ENCODE assay signal across 20 cellular contexts in genomic region chrX:10044021-10044420, GRCh38.
DNase-seq lines count a peak whose midpoint lies in the region; ATAC-seq, FAIRE-seq and TF ChIP-seq lines count a peak whose summit lies in the region.
"Had no signal": no experiment of that assay in that cellular context is flagged by ENCODE, and none has a peak within 500 bp of the region (broad histone marks: within the 10 kb centered on the region; RNA-seq: fewer than 3 reads in every experiment).

No MANE protein-coding gene starts in this region.

- H3K4me3 ChIP-seq in left ventricle myocardium inferior, result no peak overlapping the region
- no peak overlapping the region for H3K4me3 ChIP-seq in esophagus (ENCODE audit: low read depth in 1 of 2, low read length in 2 of 2)
- H3K4me3 ChIP-seq in trophoblast cell (ENCODE audit: low read depth, low read length), result no peak overlapping the region
- H3K4me3 ChIP-seq in suprapubic skin, result no peak overlapping the region
- H3K4me3 ChIP-seq: A549, GM23248 had no signal

- H3K79me1 ChIP-seq in trophoblast cell (ENCODE audit: low read length), result peaks cover 14% of the 10 kb centered on the region

- no peaks in the 10 kb centered on the region for H3K36me3 ChIP-seq in left ventricle myocardium inferior
- H3K36me3 ChIP-seq in esophagus (ENCODE audit: control insufficient read depth in 2 of 2, insufficient read depth in 2 of 2, low read length in 1 of 2), result no peaks in the 10 kb centered on the region
- peaks cover 0 to 2% of the 10 kb centered on the region in 2 experiments for H3K36me3 ChIP-seq in trophoblast cell (ENCODE audit: control insufficient read depth in 1 of 2, insufficient read depth in 2 of 2, low read length in 2 of 2)
- no peaks in the 10 kb centered on the region for H3K36me3 ChIP-seq in suprapubic skin

- H3K36me3 Mint-ChIP-seq in CD14-positive monocyte, result no peaks in the 10 kb centered on the region
- H3K36me3 Mint-ChIP-seq: CD8-positive, alpha-beta T cell; IgD-negative memory B cell had no signal

- H3K9me3 ChIP-seq in left ventricle myocardium inferior (replicated peaks) (no peaks in the 10 kb centered on the region), esophagus (ENCODE audit: control insufficient read depth in 2 of 2, insufficient read depth in 1 of 2, low read depth in 1 of 2, low read length in 1 of 2) (no peaks in the 10 kb centered on the region), trophoblast cell (ENCODE audit: insufficient read depth, low read depth, low read length) (no peaks in the 10 kb centered on the region), suprapubic skin (no peaks in the 10 kb centered on the region)
- H3K9me3 ChIP-seq: A549, Caco-2 had no signal

- H2BK5ac ChIP-seq in trophoblast cell (ENCODE audit: low read depth, low read length, poor library complexity), result peak overlapping the region; percentile 56

- peak overlapping the region; percentile 93 for H2BK12ac ChIP-seq in trophoblast cell (ENCODE audit: low read length)

- no peak overlapping the region for H3K27ac Mint-ChIP-seq in CD14-positive monocyte
- H3K27ac Mint-ChIP-seq: CD8-positive, alpha-beta T cell; IgD-negative memory B cell had no signal

- peaks cover 0 to 5% (median 0%) of the 10 kb centered on the region in 7 donors for H3K9me3 Mint-ChIP-seq in CD14-positive monocyte
- H3K9me3 Mint-ChIP-seq: CD8-positive, alpha-beta T cell; IgD-negative memory B cell had no signal

- H3K27me3 ChIP-seq in left ventricle myocardium inferior (ENCODE audit: low read depth) (no peaks in the 10 kb centered on the region), esophagus (ENCODE audit: control insufficient read depth in 1 of 2, insufficient read depth in 2 of 2, low read length in 2 of 2) (no peaks in the 10 kb centered on the region), trophoblast cell (ENCODE audit: insufficient read depth, low read length) (no peaks in the 10 kb centered on the region), suprapubic skin (no peaks in the 10 kb centered on the region)

- H3K27ac ChIP-seq in left ventricle myocardium inferior (replicated peaks), result peak overlapping the region; percentile 87
- peak overlapping the region; percentile 71 to 77 for H3K27ac ChIP-seq in esophagus (ENCODE audit: low read depth in 2 of 2, low read length in 1 of 2)
- H3K27ac ChIP-seq in trophoblast cell (ENCODE audit: low read depth, low read length), result peak overlapping the region; percentile 89
- peak overlapping the region; percentile 24 for H3K27ac ChIP-seq in suprapubic skin
- H3K27ac ChIP-seq: 22Rv1, GM23248 had no signal

- H3K14ac ChIP-seq in trophoblast cell (ENCODE audit: low read length), result no peak overlapping the region

- FAIRE-seq in GM19239 (lab: Jason Lieb, UNC), result no peak
- FAIRE-seq: A549, D721Med, H54, HepG2 had no signal

- peaks cover 91% of the 10 kb centered on the region for H3K4me1 ChIP-seq in left ventricle myocardium inferior
- peaks cover 0 to 21% of the 10 kb centered on the region in 2 donors for H3K4me1 ChIP-seq in esophagus (ENCODE audit: control insufficient read depth in 2 of 2, insufficient read depth in 2 of 2, low read length in 1 of 2)
- peaks cover 26 to 37% of the 10 kb centered on the region in 2 experiments for H3K4me1 ChIP-seq in trophoblast cell (ENCODE audit: control insufficient read depth in 1 of 2, insufficient read depth in 2 of 2, low read length in 2 of 2)
- H3K4me1 ChIP-seq in suprapubic skin, result peaks cover 44% of the 10 kb centered on the region
- H3K4me1 ChIP-seq: Caco-2 had no signal

- H3K4me3 Mint-ChIP-seq in CD14-positive monocyte, result no peak overlapping the region
- H3K4me3 Mint-ChIP-seq: CD8-positive, alpha-beta T cell had no signal

- 68 to 76% methylated on average over 5 of the region's 5 CpGs for WGBS in esophagus, 2 donors
- WGBS in trophoblast cell (ENCODE audit: extremely low coverage, insufficient coverage, insufficient read length), result no CpG with 5 or more reads among the region's 5 CpGs
- 68% methylated on average over 5 of the region's 5 CpGs for WGBS in suprapubic skin

- H3K18ac ChIP-seq in trophoblast cell (ENCODE audit: low read length), result no peak overlapping the region

- H3K9ac ChIP-seq in trophoblast cell (ENCODE audit: low read length), result no peak overlapping the region
- H3K9ac ChIP-seq: GM23248 had no signal

- peak overlapping the region; percentile 12 for H3K4me2 ChIP-seq in trophoblast cell (ENCODE audit: low read length)
- H3K4me2 ChIP-seq: A549 had no signal

- peaks cover 0 to 10% (median 0%) of the 10 kb centered on the region in 3 donors for H3K27me3 Mint-ChIP-seq in CD14-positive monocyte (ENCODE audit: low read depth in 3 of 3)

- no peak for ATAC-seq in left ventricle myocardium superior
- ATAC-seq: A549; CD8-positive, alpha-beta T cell; HepG2 had no signal

- intact Hi-C loops in left ventricle myocardium inferior (cut with micrococcal nuclease), result no loop called here
- intact Hi-C loops in left ventricle myocardium superior (cut with micrococcal nuclease), result no loop called here
- intact Hi-C loops in CD14-positive monocyte (cut with micrococcal nuclease), result no loop called here

- H4K91ac ChIP-seq in trophoblast cell (ENCODE audit: low read depth, low read length), result peak overlapping the region; percentile 69

- no peak for DNase-seq in left ventricle myocardium inferior
- no peak for DNase-seq in left ventricle myocardium superior
- peak; percentile 32 to 76 for DNase-seq in trophoblast cell
- DNase-seq in suprapubic skin (ENCODE audit: low spot score in 2 of 2), result no peak
- DNase-seq in CD14-positive monocyte (ENCODE audit: low spot score), result no peak
- no peak for DNase-seq in COLO829 (ENCODE audit: low spot score)
- DNase-seq in GM19239 (ENCODE audit: insufficient read length, low spot score), result no peak
- DNase-seq: AML-193; Caco-2; CD8-positive, alpha-beta T cell; GF-D8; GM23248; KBM-7 had no signal

- peaks cover 11% of the 10 kb centered on the region for H3K79me2 ChIP-seq in trophoblast cell (ENCODE audit: control insufficient read depth, insufficient read depth, low read length, poor library complexity)

- peak overlapping the region; percentile 71 for H2BK120ac ChIP-seq in trophoblast cell (ENCODE audit: insufficient read depth, low read length, poor library complexity)

- no peak overlapping the region for H3K23ac ChIP-seq in trophoblast cell (ENCODE audit: low read length)

- peak overlapping the region; percentile 78 for H4K8ac ChIP-seq in trophoblast cell (ENCODE audit: low read depth, low read length)

- no peak overlapping the region for H2AFZ ChIP-seq in trophoblast cell (ENCODE audit: insufficient read depth, low read length, poor library complexity)
- H2AFZ ChIP-seq: GM23248 had no signal

- H2AK5ac ChIP-seq in trophoblast cell (ENCODE audit: low read length), result peak overlapping the region; percentile 66

- TF ChIP-seq EP300 in suprapubic skin (IDR thresholded peaks at IDR 0.05), result no peak

- no peaks in the 10 kb centered on the region for H3K4me1 Mint-ChIP-seq in CD14-positive monocyte

- TF ChIP-seq POLR2A in suprapubic skin (IDR thresholded peaks at IDR 0.05), result no peak

- no peak overlapping the region for H4K12ac ChIP-seq in trophoblast cell (ENCODE audit: low read depth, low read length)

- peak overlapping the region; percentile 85 for H3K4ac ChIP-seq in trophoblast cell (ENCODE audit: low read depth, low read length)

- TF ChIP-seq CTCF in left ventricle myocardium inferior (IDR thresholded peaks at IDR 0.05; ENCODE audit: borderline replicate concordance) (no peak), suprapubic skin (IDR thresholded peaks at IDR 0.05) (no peak), CD14-positive monocyte (IDR thresholded peaks at IDR 0.05) (no peak)

Comparison
In these comparisons a context has a peak if more than half of its experiments do, and no peak if none do; other contexts are left out.
1. DNase-seq: peak in trophoblast cell (2 of 2); none in left ventricle myocardium inferior (single experiment), left ventricle myocardium superior (single experiment), suprapubic skin (0 of 2), CD14-positive monocyte (single experiment), COLO829 (single experiment) and GM19239 (single experiment).
2. H3K27ac ChIP-seq: peak in every context shown above with its lines; median percentile 89 in trophoblast cell; 87 in left ventricle myocardium inferior; 74 in esophagus; 24 in suprapubic skin.